In the genomic region with DNA sequence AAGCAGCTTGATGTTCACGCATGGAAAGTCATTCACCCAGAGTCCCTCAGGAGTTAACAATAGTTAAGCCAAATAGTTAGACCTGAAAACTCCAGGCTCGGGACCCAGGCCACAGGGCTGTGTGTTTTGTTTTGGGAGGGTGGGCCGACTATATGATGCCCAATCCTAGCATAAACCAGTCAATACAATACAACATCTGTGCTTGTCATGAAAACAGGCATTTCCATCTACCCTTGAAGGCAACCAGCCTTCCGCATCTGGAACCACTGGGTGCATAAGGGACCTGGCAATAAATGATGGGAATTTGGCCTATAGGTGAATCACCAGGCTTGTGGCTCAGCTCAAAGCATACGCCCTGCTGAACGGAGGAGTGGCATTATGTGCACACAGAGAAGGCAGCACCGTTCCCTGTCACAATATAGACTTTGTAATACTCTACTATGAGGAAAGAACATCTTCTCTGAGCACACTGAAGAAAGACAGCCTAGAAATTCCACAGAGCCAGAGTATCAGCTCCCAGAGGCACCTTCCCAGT, we compare ENCODE assay signal across 12 cellular contexts.
DNase-seq lines count a peak whose midpoint lies in the region; ATAC-seq, FAIRE-seq and TF ChIP-seq lines count a peak whose summit lies in the region.
"Had no signal": no experiment of that assay in that cellular context is flagged by ENCODE, and none has a peak within 500 bp of the region (broad histone marks: within the 10 kb centered on the region; RNA-seq: fewer than 3 reads in every experiment).

No MANE protein-coding gene starts in this region.

- no peak overlapping the region for H3K4me3 Mint-ChIP-seq in activated naive CD4-positive, alpha-beta T cell treated with anti-CD3 and anti-CD28 coated beads, Interleukin-2, amount 10 ng/mL, durations not matched to agents 7 days and 5 days
- no peak overlapping the region for H3K4me3 Mint-ChIP-seq in activated CD8-positive, alpha-beta T cell treated with anti-CD3 and anti-CD28 coated beads for 36 hours

- TF ChIP-seq CTCF in activated CD8-positive, alpha-beta T cell treated with anti-CD3 and anti-CD28 coated beads for 36 hours (IDR thresholded peaks at IDR 0.05) = no peak
- no peak for TF ChIP-seq CTCF in foreskin keratinocyte (conservative IDR thresholded peaks at IDR 0.05)
- TF ChIP-seq CTCF in lower lobe of right lung (IDR thresholded peaks at IDR 0.05) = no peak
- no peak for TF ChIP-seq CTCF in OCI-LY7 (conservative IDR thresholded peaks at IDR 0.05; ENCODE audit: low read length)
- TF ChIP-seq CTCF in WERI-Rb-1 (IDR thresholded peaks at IDR 0.05; ENCODE audit: low read depth, low read length) = no peak

- BruUV-seq in OCI-LY7 (replicated peaks; lab: Mats Ljungman, UMichigan) = no TSS peak

- H3K27me3 ChIP-seq in foreskin keratinocyte (no peaks in the 10 kb centered on the region), lower lobe of right lung (ENCODE audit: low read depth) (no peaks in the 10 kb centered on the region), WERI-Rb-1 (ENCODE audit: insufficient read depth, low read depth, severe bottlenecking) (no peaks in the 10 kb centered on the region)
- H3K27me3 ChIP-seq: BE2C, ovary, vagina had no signal

- no peak for DNase-seq in activated naive CD4-positive, alpha-beta T cell treated with anti-CD3 and anti-CD28 coated beads, Interleukin-2, amount 10 ng/mL, durations not matched to agents 7 days and 5 days
- no peak for DNase-seq in activated naive CD4-positive, alpha-beta T cell (lab: John Stamatoyannopoulos, UW)
- no peak for DNase-seq in activated CD8-positive, alpha-beta T cell treated with anti-CD3 and anti-CD28 coated beads for 36 hours
- DNase-seq in foreskin keratinocyte (peak in 1 of 2 donors; percentile 66), urothelium cell line (ENCODE audit: low spot score) (peak; percentile 52), lower lobe of right lung (no peak), OCI-LY7 (ENCODE audit: low spot score) (no peak), WERI-Rb-1 (no peak)
- DNase-seq: BE2C, cerebellar nuclear complex, ovary had no signal

- H3K36me3 Mint-ChIP-seq in activated naive CD4-positive, alpha-beta T cell treated with anti-CD3 and anti-CD28 coated beads, Interleukin-2, amount 10 ng/mL, durations not matched to agents 7 days and 5 days = peaks cover 39% of the 10 kb centered on the region
- peaks cover 13% of the 10 kb centered on the region for H3K36me3 Mint-ChIP-seq in activated CD8-positive, alpha-beta T cell treated with anti-CD3 and anti-CD28 coated beads for 36 hours (ENCODE audit: low read depth)

- H3K4me1 ChIP-seq in foreskin keratinocyte (peaks cover 17% of the 10 kb centered on the region), lower lobe of right lung (peaks cover 11% of the 10 kb centered on the region), OCI-LY7 (ENCODE audit: insufficient read depth, low read length, poor library complexity, severe bottlenecking) (peaks cover 23% of the 10 kb centered on the region)
- H3K4me1 ChIP-seq: BE2C, vagina had no signal

- no peak overlapping the region for H2AFZ ChIP-seq in OCI-LY7 (ENCODE audit: low read length)

- intact Hi-C loops in activated CD8-positive, alpha-beta T cell treated with anti-CD3 and anti-CD28 coated beads for 36 hours (cut with micrococcal nuclease) = loop anchor here (5.0 kb wide), 1 partner anchor 76 kb away; no protein-coding TSS in a partner anchor
- intact Hi-C loops in lower lobe of right lung (cut with DNase I) = no loop called here
- intact Hi-C loops in OCI-LY7 (cut with micrococcal nuclease; ENCODE audit: unreplicated experiment) = no loop called here

- POLR2A ChIA-PET in activated CD8-positive, alpha-beta T cell treated with anti-CD3 and anti-CD28 coated beads for 36 hours (lab: Charles Lee) = interaction anchor here (0.6 to 1.3 kb wide), 3 partner anchors 19 to 111 kb away, joined by 3 to 7 read pairs (median 3); no protein-coding TSS in a partner anchor
- POLR2A ChIA-PET in OCI-LY7 (lab: Charles Lee) = interaction anchor here (1.5 kb wide), 1 partner anchor 14 kb away, joined by 3 read pairs; no protein-coding TSS in a partner anchor

- H3K27me3 Mint-ChIP-seq in activated naive CD4-positive, alpha-beta T cell treated with anti-CD3 and anti-CD28 coated beads, Interleukin-2, amount 10 ng/mL, durations not matched to agents 7 days and 5 days = no peaks in the 10 kb centered on the region
- H3K27me3 Mint-ChIP-seq in activated CD8-positive, alpha-beta T cell treated with anti-CD3 and anti-CD28 coated beads for 36 hours = no peaks in the 10 kb centered on the region

- H3K4me2 ChIP-seq in OCI-LY7 (ENCODE audit: low read length) = no peak overlapping the region

- CTCF ChIA-PET in activated naive CD4-positive, alpha-beta T cell treated with anti-CD3 and anti-CD28 coated beads, Interleukin-2, amount 10 ng/mL, durations not matched to agents 7 days and 5 days (lab: Charles Lee) = interaction anchor here (0.5 kb wide), 1 partner anchor 499 kb away, joined by 3 read pairs; no protein-coding TSS in a partner anchor
- CTCF ChIA-PET in activated CD8-positive, alpha-beta T cell treated with anti-CD3 and anti-CD28 coated beads for 36 hours (lab: Charles Lee) = no interaction called here
- CTCF ChIA-PET in OCI-LY7 (lab: Charles Lee; ENCODE audit: unreplicated experiment) = no interaction called here

- ATAC-seq in activated CD8-positive, alpha-beta T cell treated with anti-CD3 and anti-CD28 coated beads for 36 hours = no peak
- ATAC-seq in foreskin keratinocyte (peak; percentile 73), lower lobe of right lung (no peak)

- H3K9me3 ChIP-seq in lower lobe of right lung = no peaks in the 10 kb centered on the region
- no peaks in the 10 kb centered on the region for H3K9me3 ChIP-seq in OCI-LY7 (ENCODE audit: low read length)
- H3K9me3 ChIP-seq in WERI-Rb-1 (ENCODE audit: severe bottlenecking) = no peaks in the 10 kb centered on the region
- H3K9me3 ChIP-seq: BE2C, ovary, vagina had no signal

- peaks cover 70% of the 10 kb centered on the region for H3K4me1 Mint-ChIP-seq in activated naive CD4-positive, alpha-beta T cell treated with anti-CD3 and anti-CD28 coated beads, Interleukin-2, amount 10 ng/mL, durations not matched to agents 7 days and 5 days
- H3K4me1 Mint-ChIP-seq in activated CD8-positive, alpha-beta T cell treated with anti-CD3 and anti-CD28 coated beads for 36 hours (ENCODE audit: low read depth) = peaks cover 80% of the 10 kb centered on the region

- H3K36me3 ChIP-seq in lower lobe of right lung (no peaks in the 10 kb centered on the region), OCI-LY7 (ENCODE audit: insufficient read depth, low read length) (peaks cover 7% of the 10 kb centered on the region; the same call in 1 of the 2 replicates), WERI-Rb-1 (no peaks in the 10 kb centered on the region)
- H3K36me3 ChIP-seq: BE2C, ovary, vagina had no signal

- H3K27ac Mint-ChIP-seq in activated naive CD4-positive, alpha-beta T cell treated with anti-CD3 and anti-CD28 coated beads, Interleukin-2, amount 10 ng/mL, durations not matched to agents 7 days and 5 days = peak overlapping the region; percentile 59
- H3K27ac Mint-ChIP-seq in activated CD8-positive, alpha-beta T cell treated with anti-CD3 and anti-CD28 coated beads for 36 hours = peak overlapping the region; percentile 86

- no peaks in the 10 kb centered on the region for H4K20me1 ChIP-seq in OCI-LY7 (ENCODE audit: insufficient read depth, low read length)

- H3K27ac ChIP-seq in foreskin keratinocyte (no peak overlapping the region), lower lobe of right lung (no peak overlapping the region), OCI-LY7 (ENCODE audit: low read depth, low read length, poor library complexity, severe bottlenecking) (no peak overlapping the region), WERI-Rb-1 (no peak overlapping the region)
- H3K27ac ChIP-seq: ovary, vagina had no signal

- no peaks in the 10 kb centered on the region for H3K9me3 Mint-ChIP-seq in activated naive CD4-positive, alpha-beta T cell treated with anti-CD3 and anti-CD28 coated beads, Interleukin-2, amount 10 ng/mL, durations not matched to agents 7 days and 5 days
- H3K9me3 Mint-ChIP-seq in activated CD8-positive, alpha-beta T cell treated with anti-CD3 and anti-CD28 coated beads for 36 hours = peaks cover 2% of the 10 kb centered on the region

- H3K9me2 ChIP-seq in OCI-LY7 (ENCODE audit: insufficient read depth, low read length) = no peaks in the 10 kb centered on the region

- no peak overlapping the region for H3K4me3 ChIP-seq in lower lobe of right lung
- H3K4me3 ChIP-seq in OCI-LY7 (ENCODE audit: low read depth, low read length, poor library complexity, severe bottlenecking) = no peak overlapping the region
- H3K4me3 ChIP-seq in WERI-Rb-1 (ENCODE audit: low read depth, low read length) = no peak overlapping the region
- H3K4me3 ChIP-seq: ovary, vagina had no signal

- H3K79me2 ChIP-seq in OCI-LY7 (ENCODE audit: insufficient read depth, low read depth, low read length) = no peaks in the 10 kb centered on the region

- FAIRE-seq in urothelium cell line (lab: Jason Lieb, UNC) = no peak
